ENCODE assay signal across 22 cellular contexts in genomic region chr2:108975613-108976435, GRCh38. TPM values are rescaled to one million over a fixed set of nuclear protein-coding genes. Genes with fewer than 3 reads are reported as not detected.
A peak's percentile ranks its signal among the peaks of the same experiment; 100 is the strongest.
DNase-seq lines count a peak whose midpoint lies in the region; ATAC-seq, FAIRE-seq and TF ChIP-seq lines count a peak whose summit lies in the region.
"Had no signal": no experiment of that assay in that cellular context is flagged by ENCODE, and none has a peak within 500 bp of the region (broad histone marks: within the 10 kb centered on the region; RNA-seq: fewer than 3 reads in every experiment).

No MANE protein-coding gene starts in this region.

- H2AK5ac ChIP-seq in IMR-90 (ENCODE audit: low read depth, low read length) = no peak overlapping the region

- no peak overlapping the region for H2BK20ac ChIP-seq in IMR-90 (ENCODE audit: low read depth, low read length)

- no peak overlapping the region for H3K27ac ChIP-seq in IMR-90 (ENCODE audit: insufficient read depth, low read length)
- H3K27ac ChIP-seq in naive thymus-derived CD4-positive, alpha-beta T cell (ENCODE audit: low read depth, low read length) = no peak overlapping the region
- no peak overlapping the region for H3K27ac ChIP-seq in adrenal gland
- H3K27ac ChIP-seq: 22Rv1, PC-9 had no signal

- FAIRE-seq in bronchial epithelial cell (lab: Jason Lieb, UNC) = no peak
- FAIRE-seq: GM12892, GM18507 had no signal

- H3K36me3 ChIP-seq in IMR-90 (ENCODE audit: control insufficient read depth, insufficient read depth, low read length) (no peaks in the 10 kb centered on the region), bronchial epithelial cell (ENCODE audit: control insufficient read depth, insufficient read depth, low read length) (no peaks in the 10 kb centered on the region), adrenal gland (replicated peaks in 1 of 2) (no peaks in the 10 kb centered on the region)
- H3K36me3 ChIP-seq in naive thymus-derived CD4-positive, alpha-beta T cell (ENCODE audit: control insufficient read depth in 2 of 3, insufficient read depth in 3 of 3, low read length in 3 of 3) = peaks cover 0 to 24% (median 0%) of the 10 kb centered on the region in 3 experiments
- H3K36me3 ChIP-seq: MG63 had no signal

- no peak overlapping the region for H2BK120ac ChIP-seq in IMR-90 (ENCODE audit: low read depth, low read length)

- no peak overlapping the region for H3K4ac ChIP-seq in IMR-90 (ENCODE audit: low read depth, low read length)

- no peak overlapping the region for H2BK5ac ChIP-seq in IMR-90 (ENCODE audit: low read depth, low read length, poor library complexity, severe bottlenecking)

- H2BK15ac ChIP-seq in IMR-90 (ENCODE audit: low read depth, low read length) = no peak overlapping the region

- no peak overlapping the region for H3K23ac ChIP-seq in IMR-90 (ENCODE audit: low read depth, low read length)

- TF ChIP-seq CTCF in IMR-90 (conservative IDR thresholded peaks at IDR 0.05; ENCODE audit: low read depth, low read length) (no peak), bronchial epithelial cell (IDR thresholded peaks at IDR 0.05; ENCODE audit: insufficient read depth, low read length, severe bottlenecking) (no peak), adrenal gland (IDR thresholded peaks at IDR 0.05) (no peak)

- POLR2A ChIA-PET in activated CD4-positive, alpha-beta memory T cell treated with anti-CD3 and anti-CD28 coated beads for 36 hours (lab: Charles Lee) = no interaction called here
- POLR2A ChIA-PET in activated CD4-positive, alpha-beta memory T cell treated with anti-CD3 and anti-CD28 coated beads, Interleukin-2, amount 10 ng/mL, durations not matched to agents 7 days and 5 days (lab: Charles Lee) = no interaction called here
- POLR2A ChIA-PET in IMR-90 (lab: Charles Lee; ENCODE audit: unreplicated experiment) = no interaction called here
- POLR2A ChIA-PET in naive thymus-derived CD4-positive, alpha-beta T cell (lab: Charles Lee) = interaction anchor here (1.1 to 1.8 kb wide), 2 partner anchors 8 to 97 kb away, joined by 3 to 8 read pairs; no protein-coding TSS in a partner anchor

- no peaks in the 10 kb centered on the region; the same call in 1 of the 2 replicates for H3K9me3 ChIP-seq in IMR-90 (ENCODE audit: control insufficient read depth, insufficient read depth, low read length)
- H3K9me3 ChIP-seq in naive thymus-derived CD4-positive, alpha-beta T cell (ENCODE audit: control insufficient read depth in 2 of 3, low read length in 3 of 3) = no peaks in the 10 kb centered on the region
- no peaks in the 10 kb centered on the region for H3K9me3 ChIP-seq in adrenal gland (replicated peaks in 1 of 3)
- H3K9me3 ChIP-seq: MG63 had no signal

- H3K4me3 Mint-ChIP-seq in activated CD4-positive, alpha-beta memory T cell treated with anti-CD3 and anti-CD28 coated beads for 36 hours = no peak overlapping the region
- no peak overlapping the region for H3K4me3 Mint-ChIP-seq in activated CD4-positive, alpha-beta memory T cell treated with anti-CD3 and anti-CD28 coated beads, Interleukin-2, amount 10 ng/mL, durations not matched to agents 7 days and 5 days
- H3K4me3 Mint-ChIP-seq in naive thymus-derived CD4-positive, alpha-beta T cell = peak overlapping the region in 3 of 10 donors; percentile 16 to 32 (median 18)

- H3K4me2 ChIP-seq in IMR-90 (ENCODE audit: low read depth, low read length) = no peak overlapping the region
- H3K4me2 ChIP-seq: PC-9 had no signal

- H3K27me3 Mint-ChIP-seq in activated CD4-positive, alpha-beta memory T cell treated with anti-CD3 and anti-CD28 coated beads for 36 hours = no peaks in the 10 kb centered on the region
- no peaks in the 10 kb centered on the region for H3K27me3 Mint-ChIP-seq in activated CD4-positive, alpha-beta memory T cell treated with anti-CD3 and anti-CD28 coated beads, Interleukin-2, amount 10 ng/mL, durations not matched to agents 7 days and 5 days
- H3K27me3 Mint-ChIP-seq in naive thymus-derived CD4-positive, alpha-beta T cell = no peaks in the 10 kb centered on the region
- H3K27me3 Mint-ChIP-seq: CD4-positive, alpha-beta memory T cell had no signal

- TF ChIP-seq RAD21 in IMR-90 (IDR thresholded peaks at IDR 0.05; ENCODE audit: low read length) = no peak

- no peak overlapping the region for H3K56ac ChIP-seq in IMR-90 (ENCODE audit: extremely low read depth, insufficient read depth, low read length)

- peaks cover 24% of the 10 kb centered on the region for H3K4me1 Mint-ChIP-seq in activated CD4-positive, alpha-beta memory T cell treated with anti-CD3 and anti-CD28 coated beads for 36 hours (ENCODE audit: low read depth)
- H3K4me1 Mint-ChIP-seq in activated CD4-positive, alpha-beta memory T cell treated with anti-CD3 and anti-CD28 coated beads, Interleukin-2, amount 10 ng/mL, durations not matched to agents 7 days and 5 days = no peaks in the 10 kb centered on the region
- peaks cover 4 to 96% (median 78%) of the 10 kb centered on the region in 7 donors for H3K4me1 Mint-ChIP-seq in naive thymus-derived CD4-positive, alpha-beta T cell

- TF ChIP-seq POLR2A in IMR-90 (IDR thresholded peaks at IDR 0.05; ENCODE audit: low read depth, low read length) = no peak
- no peak for TF ChIP-seq POLR2A in adrenal gland (IDR thresholded peaks at IDR 0.05)

- H4K8ac ChIP-seq in IMR-90 (ENCODE audit: low read depth in 2 of 2, low read length in 2 of 2) = no peak overlapping the region

- no peaks in the 10 kb centered on the region for H3K9me3 Mint-ChIP-seq in activated CD4-positive, alpha-beta memory T cell treated with anti-CD3 and anti-CD28 coated beads for 36 hours
- H3K9me3 Mint-ChIP-seq in activated CD4-positive, alpha-beta memory T cell treated with anti-CD3 and anti-CD28 coated beads, Interleukin-2, amount 10 ng/mL, durations not matched to agents 7 days and 5 days = no peaks in the 10 kb centered on the region
- H3K9me3 Mint-ChIP-seq in naive thymus-derived CD4-positive, alpha-beta T cell = no peaks in the 10 kb centered on the region
- H3K9me3 Mint-ChIP-seq: CD4-positive, alpha-beta memory T cell had no signal

- peak overlapping the region; percentile 19 for H3K27ac Mint-ChIP-seq in activated CD4-positive, alpha-beta memory T cell treated with anti-CD3 and anti-CD28 coated beads for 36 hours
- H3K27ac Mint-ChIP-seq in activated CD4-positive, alpha-beta memory T cell treated with anti-CD3 and anti-CD28 coated beads, Interleukin-2, amount 10 ng/mL, durations not matched to agents 7 days and 5 days = no peak overlapping the region
- H3K27ac Mint-ChIP-seq in naive thymus-derived CD4-positive, alpha-beta T cell = peak overlapping the region in 8 of 9 donors; percentile 16 to 84 (median 60)

- no peaks in the 10 kb centered on the region for H4K20me1 ChIP-seq in IMR-90 (ENCODE audit: insufficient read depth, low read length)

- ATAC-seq in IMR-90 (ENCODE audit: low read depth) = no peak
- ATAC-seq in naive thymus-derived CD4-positive, alpha-beta T cell = no peak
- ATAC-seq in GM21717 (IDR thresholded peaks at IDR 0.05; ENCODE audit: unreplicated experiment) = no peak

- H3K27me3 ChIP-seq in IMR-90 (ENCODE audit: control insufficient read depth, insufficient read depth, low read length) = peaks cover 59% of the 10 kb centered on the region
- H3K27me3 ChIP-seq in bronchial epithelial cell (ENCODE audit: control insufficient read depth, insufficient read depth, low read length) = peaks cover 4% of the 10 kb centered on the region
- no peaks in the 10 kb centered on the region for H3K27me3 ChIP-seq in naive thymus-derived CD4-positive, alpha-beta T cell (ENCODE audit: control insufficient read depth in 2 of 2, insufficient read depth in 2 of 2, low read length in 2 of 2)
- peaks cover 3% of the 10 kb centered on the region for H3K27me3 ChIP-seq in adrenal gland
- H3K27me3 ChIP-seq: MG63 had no signal

- 88% methylated on average over 5 of the region's 14 CpGs; no CpG with 5 or more reads in 1 of the 2 experiments for WGBS in IMR-90 (ENCODE audit: extremely low coverage in 2 of 2, insufficient read length in 1 of 2), 2 experiments
- 59 to 74% (median 63%) methylated on average over 14 of the region's 14 CpGs for WGBS in adrenal gland, 4 donors

- in situ Hi-C loops in IMR-90 (cut with MboI; ENCODE audit: low sequenced_read_pairs) = no loop called here

- dilution Hi-C loops in IMR-90 (cut with HindIII; ENCODE audit: low sequenced_read_pairs, unreplicated experiment) = no loop called here

- H3K4me3 ChIP-seq in IMR-90 (ENCODE audit: insufficient read depth, low read depth, low read length) (no peak overlapping the region), bronchial epithelial cell (ENCODE audit: low read depth, low read length) (no peak overlapping the region), adrenal gland (no peak overlapping the region)
- no peak overlapping the region for H3K4me3 ChIP-seq in naive thymus-derived CD4-positive, alpha-beta T cell (ENCODE audit: low read length)
- H3K4me3 ChIP-seq: MG63, PC-9 had no signal

- no TSS peak for BruUV-seq in IMR-90 (replicated peaks; lab: Mats Ljungman, UMichigan)

- H3K9me1 ChIP-seq in IMR-90 (ENCODE audit: insufficient read depth, low read length) = no peaks in the 10 kb centered on the region

- H4K5ac ChIP-seq in IMR-90 (ENCODE audit: low read depth, low read length) = no peak overlapping the region

- H3K18ac ChIP-seq in IMR-90 (ENCODE audit: low read depth, low read length) = no peak overlapping the region

- no peak for DNase-seq in activated CD4-positive, alpha-beta memory T cell treated with anti-CD3 and anti-CD28 coated beads for 36 hours
- DNase-seq in activated CD4-positive, alpha-beta memory T cell treated with anti-CD3 and anti-CD28 coated beads, Interleukin-2, amount 10 ng/mL, durations not matched to agents 7 days and 5 days = no peak
- DNase-seq in IMR-90 (no peak), bronchial epithelial cell (ENCODE audit: low read depth) (peak; percentile 38), adrenal gland (no peak)
- no peak for DNase-seq in naive thymus-derived CD4-positive, alpha-beta T cell
- no peak for DNase-seq in activated CD4-positive, alpha-beta T cell treated with anti-CD3 and anti-CD28 coated beads for 1 hour
- DNase-seq: CD4-positive, alpha-beta memory T cell; DMS79; MG63; NCI-H1048; NCI-H1436; NCI-H2029; NCI-H2171; NCI-H526; PC-9 had no signal

- no peak overlapping the region for H2AFZ ChIP-seq in IMR-90 (replicated peaks; ENCODE audit: low read length, poor library complexity)
- H2AFZ ChIP-seq: PC-9 had no signal

- no peaks in the 10 kb centered on the region for H3K36me3 Mint-ChIP-seq in activated CD4-positive, alpha-beta memory T cell treated with anti-CD3 and anti-CD28 coated beads for 36 hours
- H3K36me3 Mint-ChIP-seq in activated CD4-positive, alpha-beta memory T cell treated with anti-CD3 and anti-CD28 coated beads, Interleukin-2, amount 10 ng/mL, durations not matched to agents 7 days and 5 days (ENCODE audit: low read depth) = no peaks in the 10 kb centered on the region
- H3K36me3 Mint-ChIP-seq in naive thymus-derived CD4-positive, alpha-beta T cell = peaks cover 0 to 38% (median 14%) of the 10 kb centered on the region in 5 donors
- H3K36me3 Mint-ChIP-seq: CD4-positive, alpha-beta memory T cell had no signal

- H3K9ac ChIP-seq in IMR-90 (ENCODE audit: low read depth, low read length) = no peak overlapping the region

- intact Hi-C loops in activated CD4-positive, alpha-beta memory T cell treated with anti-CD3 and anti-CD28 coated beads for 36 hours (cut with micrococcal nuclease) = no loop called here
- intact Hi-C loops in IMR-90 (cut with micrococcal nuclease) (no loop called here), adrenal gland (cut with DNase I) (no loop called here)
- intact Hi-C loops in naive thymus-derived CD4-positive, alpha-beta T cell (cut with micrococcal nuclease) = no loop called here

- no peaks in the 10 kb centered on the region for H3K79me1 ChIP-seq in IMR-90 (ENCODE audit: low read depth in 1 of 2, low read length in 2 of 2)

- no peak overlapping the region for H3K14ac ChIP-seq in IMR-90 (replicated peaks; ENCODE audit: low read depth, low read length)

- H4K91ac ChIP-seq in IMR-90 (ENCODE audit: insufficient read depth, low read depth, low read length) = no peak overlapping the region

- CTCF ChIA-PET in activated CD4-positive, alpha-beta memory T cell treated with anti-CD3 and anti-CD28 coated beads for 36 hours (lab: Charles Lee) = interaction anchor here (0.7 to 1.6 kb wide), 2 partner anchors 47 to 1405 kb away, joined by 3 to 5 read pairs; no protein-coding TSS in a partner anchor
- CTCF ChIA-PET in activated CD4-positive, alpha-beta memory T cell treated with anti-CD3 and anti-CD28 coated beads, Interleukin-2, amount 10 ng/mL, durations not matched to agents 7 days and 5 days (lab: Charles Lee) = no interaction called here
- CTCF ChIA-PET in IMR-90 (lab: Yijun Ruan, JAX) = no interaction called here
- CTCF ChIA-PET in naive thymus-derived CD4-positive, alpha-beta T cell (lab: Charles Lee) = interaction anchor here (0.9 to 1.6 kb wide), 3 partner anchors 11 to 13 kb away, joined by 3 to 7 read pairs (median 5); partner anchors contain the start of gene EDAR

- no peak overlapping the region for H2AK9ac ChIP-seq in IMR-90 (replicated peaks; ENCODE audit: low read depth, low read length, poor library complexity)

- H3K4me1 ChIP-seq in IMR-90 (ENCODE audit: control insufficient read depth, insufficient read depth, low read length) = 0 out of 2 replicates have a peak, but pooled peaks cover 2% of the 10 kb centered on the region
- peaks cover 0 to 35% of the 10 kb centered on the region in 2 donors for H3K4me1 ChIP-seq in naive thymus-derived CD4-positive, alpha-beta T cell (ENCODE audit: control insufficient read depth in 2 of 2, insufficient read depth in 2 of 2, low read length in 2 of 2)
- H3K4me1 ChIP-seq in adrenal gland (replicated peaks in 1 of 2) = no peaks in the 10 kb centered on the region

RNA-seq across cellular contexts. Expression of gene EDAR, which starts 13.2 kb away (rescaled TPM):
- under 1 TPM; 0.31 to 0.36 TPM for total RNA-seq in activated CD4-positive, alpha-beta memory T cell treated with anti-CD3 and anti-CD28 coated beads for 36 hours
- not detected for total RNA-seq in activated CD4-positive, alpha-beta memory T cell treated with anti-CD3 and anti-CD28 coated beads, Interleukin-2, amount 10 ng/mL, durations not matched to agents 7 days and 5 days
- not detected in 2 replicates for total RNA-seq in IMR-90 (2012; rRNA removed)
- not detected in 2 replicates for polyA plus RNA-seq in IMR-90 (2012; rRNA removed)
- not detected in 2 replicates for polyA plus RNA-seq in IMR-90 (2012; cell fraction: cytosol; rRNA removed)
- not detected in 2 replicates for polyA plus RNA-seq in IMR-90 (2012; cell fraction: nucleus; rRNA removed; ENCODE audit: low replicate concordance)
- total RNA-seq in bronchial epithelial cell = under 0.01 and 0.90 TPM in 2 replicates
- 10 to 100 TPM in 4 of 5 experiments, under 1 TPM in 1; 0.17 to 26.8 (median 21.6) TPM for total RNA-seq in naive thymus-derived CD4-positive, alpha-beta T cell
- 10 to 100 TPM; 11.9 to 24.3 TPM for polyA plus RNA-seq in naive thymus-derived CD4-positive, alpha-beta T cell
- total RNA-seq in adrenal gland = not detected
- polyA plus RNA-seq in adrenal gland = not detected
- total RNA-seq: H4, PC-9 had no signal
- polyA plus RNA-seq: BJ had no signal

Comparison
In these comparisons a context has a peak if more than half of its experiments do, and no peak if none do; other contexts are left out.
1. CTCF ChIA-PET loops: an anchor here in activated CD4-positive, alpha-beta memory T cell treated with anti-CD3 and anti-CD28 coated beads for 36 hours (0.7 to 1.6 kb wide) and naive thymus-derived CD4-positive, alpha-beta T cell (0.9 to 1.6 kb wide); none called in activated CD4-positive, alpha-beta memory T cell treated with anti-CD3 and anti-CD28 coated beads, Interleukin-2, amount 10 ng/mL, durations not matched to agents 7 days and 5 days and IMR-90.